25 cellular contexts compared by ENCODE assay signal in genomic region chr12:117292688-117293087, GRCh38.
DNase-seq lines count a peak whose midpoint lies in the region; ATAC-seq, FAIRE-seq and TF ChIP-seq lines count a peak whose summit lies in the region.
"Had no signal": no experiment of that assay in that cellular context is flagged by ENCODE, and none has a peak within 500 bp of the region (broad histone marks: within the 10 kb centered on the region; RNA-seq: fewer than 3 reads in every experiment).

No MANE protein-coding gene starts in this region.

- H3K9me3 ChIP-seq in K562 (replicated peaks; ENCODE audit: control insufficient read depth, insufficient read depth, low read depth, low read length) (no peaks in the 10 kb centered on the region), colonic mucosa (no peaks in the 10 kb centered on the region)
- H3K9me3 ChIP-seq: BE2C, BLaER1 had no signal

- no peak for TF ChIP-seq EP300 in K562 (IDR thresholded peaks at IDR 0.05; ENCODE audit: low read length)

- no peaks in the 10 kb centered on the region for H3K9me1 ChIP-seq in K562 (ENCODE audit: control insufficient read depth, insufficient read depth, low read length)

- H3K79me2 ChIP-seq in K562 (ENCODE audit: control insufficient read depth, insufficient read depth, low read length) = no peaks in the 10 kb centered on the region

- no peak for TF ChIP-seq POLR2A in K562 (conservative IDR thresholded peaks at IDR 0.05)

- H3K4me3 ChIP-seq in K562 (no peak overlapping the region), colonic mucosa (no peak overlapping the region)
- H3K4me3 ChIP-seq: BLaER1, GM12878 had no signal

- peak overlapping the region; percentile 44; the same call in 1 of the 2 replicates for H2AFZ ChIP-seq in K562 (ENCODE audit: low read depth, low read length)

- POLR2A ChIA-PET in K562 (lab: Yijun Ruan, JAX) = no interaction called here

- in situ Hi-C loops in K562 (cut with MboI) = no loop called here

- no peaks in the 10 kb centered on the region for H4K20me1 ChIP-seq in K562 (replicated peaks; ENCODE audit: control insufficient read depth, insufficient read depth, low read length)
- H4K20me1 ChIP-seq: BLaER1 had no signal

- no peak for FAIRE-seq in K562 (lab: Jason Lieb, UNC)
- FAIRE-seq: A204.1, GM12878, GM12892, GM18507 had no signal

- no peaks in the 10 kb centered on the region for H3K36me3 ChIP-seq in K562 (ENCODE audit: control insufficient read depth, insufficient read depth, low read length)
- no peaks in the 10 kb centered on the region for H3K36me3 ChIP-seq in colonic mucosa
- H3K36me3 ChIP-seq: BE2C, BLaER1 had no signal

- ATAC-seq in K562 = peak; percentile 56
- ATAC-seq in GM19328 (IDR thresholded peaks at IDR 0.05; ENCODE audit: unreplicated experiment) = no peak
- ATAC-seq: GM12878 had no signal

- H3K4me1 ChIP-seq in K562 (replicated peaks in 1 of 2; ENCODE audit: control insufficient read depth in 2 of 2, insufficient read depth in 2 of 2, low read length in 2 of 2) (no peaks in the 10 kb centered on the region; a peak in 1 of 5 replicates), colonic mucosa (no peaks in the 10 kb centered on the region)
- H3K4me1 ChIP-seq: BE2C, BLaER1 had no signal

- WGBS in K562 (ENCODE audit: insufficient coverage, low coverage, missing lambda C conversion rate) = 0% methylated on average over 3 of the region's 3 CpGs

- TF ChIP-seq CTCF in K562 (IDR thresholded peaks at IDR 0.05 in 2 of 3, conservative IDR thresholded peaks at IDR 0.05 in 1 of 3; ENCODE audit: insufficient read depth in 2 of 3, low read depth in 1 of 3, low read length in 3 of 3) (no peak), colonic mucosa (IDR thresholded peaks at IDR 0.05) (no peak)

- TF ChIP-seq RAD21 in K562 (CRISPR knock-in tag; conservative IDR thresholded peaks at IDR 0.05 in 1 of 2, IDR thresholded peaks at IDR 0.05 in 1 of 2) = no peak

- H3K4me2 ChIP-seq in K562 (ENCODE audit: insufficient read depth, low read length) = peak overlapping the region; percentile 1; the same call in 1 of the 2 replicates
- H3K4me2 ChIP-seq: BLaER1 had no signal

- DNase-seq in K562 (ENCODE audit: extremely low read depth in 1 of 4, low spot score in 3 of 4) = no peak
- DNase-seq in mesenteric fat pad (ENCODE audit: low spot score) = peak; percentile 28
- no peak for DNase-seq in colonic mucosa
- DNase-seq in NCI-H82 treated with DMSO at 0.1 percent for 48 hours (lab: John Stamatoyannopoulos, UW; ENCODE audit: unreplicated experiment) = no peak
- DNase-seq: 8988T; ACHN; BE2C; C1 segment of cervical spinal cord; CD4-positive, alpha-beta memory T cell; CD4-positive, CD25-positive, alpha-beta regulatory T cell; CD8-positive, alpha-beta memory T cell; COR-L47; DMS 273 treated with DMSO at 0.1 percent for 48 hours; DMS153; DMS53; DMS79; DND-41; EL; GDM1 had no signal

- CTCF ChIA-PET in K562 (lab: Yijun Ruan, JAX; ENCODE audit: low intra/inter-chr PET ratio) = no interaction called here

- H3K27me3 ChIP-seq in K562 (ENCODE audit: control insufficient read depth in 2 of 2, insufficient read depth in 2 of 2, low read length in 2 of 2) = peaks cover 0 to 25% of the 10 kb centered on the region in 2 experiments; a peak in 2 of 5 replicates
- H3K27me3 ChIP-seq in colonic mucosa = no peaks in the 10 kb centered on the region
- H3K27me3 ChIP-seq: BLaER1 had no signal

- intact Hi-C loops in K562 (cut with micrococcal nuclease) = no loop called here
- intact Hi-C loops in colonic mucosa (cut with DNase I) = no loop called here

- no peak overlapping the region for H3K9ac ChIP-seq in K562 (ENCODE audit: insufficient read depth in 1 of 2, low read depth in 2 of 2, low read length in 2 of 2)
- no peak overlapping the region for H3K9ac ChIP-seq in colonic mucosa (ENCODE audit: low read depth in 2 of 2, low read length in 2 of 2)
- H3K9ac ChIP-seq: BLaER1 had no signal

- H3K27ac ChIP-seq in K562 (ENCODE audit: extremely low read depth, low read depth, low read length) = no peak overlapping the region
- H3K27ac ChIP-seq in colonic mucosa = no peak overlapping the region
- H3K27ac ChIP-seq: BLaER1 had no signal

- BruUV-seq in K562 (replicated peaks; lab: Mats Ljungman, UMichigan) = no TSS peak

TF ChIP-seq in K562, 482 proteins besides CTCF, POLR2A, EP300 and RAD21:
- TF ChIP-seq CXXC5 (CRISPR knock-in tag; IDR thresholded peaks at IDR 0.05) (no peak), RFX1 (IDR thresholded peaks at IDR 0.05) (no peak), ZNF384 (IDR thresholded peaks at IDR 0.05; ENCODE audit: low read depth, low read length) (no peak), SMAD1 (IDR thresholded peaks at IDR 0.05; ENCODE audit: low read depth, low read length, partially characterized antibody) (no peak), L3MBTL2 (IDR thresholded peaks at IDR 0.05) (no peak), ATF7 (IDR thresholded peaks at IDR 0.05) (no peak), RFX7 (CRISPR knock-in tag; IDR thresholded peaks at IDR 0.05) (no peak), E2F3 (CRISPR knock-in tag; IDR thresholded peaks at IDR 0.05) (no peak), RB1 (IDR thresholded peaks at IDR 0.05; ENCODE audit: low read depth) (no peak), MLLT1 (IDR thresholded peaks at IDR 0.05) (peak in 1 of 2 experiments; percentile 73; a peak in 2 of 4 replicates), ZKSCAN1 (IDR thresholded peaks at IDR 0.05; ENCODE audit: low read depth, low read length) (no peak), ZNF780A (CRISPR knock-in tag; IDR thresholded peaks at IDR 0.05) (no peak), ZBTB17 (CRISPR knock-in tag; IDR thresholded peaks at IDR 0.05) (peak; percentile 74; the same call in 1 of the 2 replicates), TBP (optimal IDR thresholded peaks at IDR 0.05; ENCODE audit: low read depth, low read length) (no peak), ARHGAP35 (IDR thresholded peaks at IDR 0.05; ENCODE audit: partially characterized antibody) (no peak), BRD9 (IDR thresholded peaks at IDR 0.05; ENCODE audit: low read depth, partially characterized antibody) (no peak)
- TF ChIP-seq, protein P1, sequence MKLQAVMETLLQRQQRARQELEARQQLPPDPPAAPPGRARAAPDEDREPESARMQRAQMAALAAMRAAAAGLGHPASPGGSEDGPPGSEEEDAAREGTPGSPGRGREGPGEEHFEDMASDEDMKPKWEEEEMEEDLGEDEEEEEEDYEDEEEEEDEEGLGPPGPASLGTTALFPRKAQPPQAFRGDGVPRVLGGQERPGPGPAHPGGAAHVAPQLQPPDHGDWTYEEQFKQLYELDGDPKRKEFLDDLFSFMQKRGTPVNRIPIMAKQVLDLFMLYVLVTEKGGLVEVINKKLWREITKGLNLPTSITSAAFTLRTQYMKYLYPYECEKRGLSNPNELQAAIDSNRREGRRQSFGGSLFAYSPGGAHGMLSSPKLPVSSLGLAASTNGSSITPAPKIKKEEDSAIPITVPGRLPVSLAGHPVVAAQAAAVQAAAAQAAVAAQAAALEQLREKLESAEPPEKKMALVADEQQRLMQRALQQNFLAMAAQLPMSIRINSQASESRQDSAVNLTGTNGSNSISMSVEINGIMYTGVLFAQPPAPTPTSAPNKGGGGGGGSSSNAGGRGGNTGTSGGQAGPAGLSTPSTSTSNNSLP (IDR thresholded peaks at IDR 0.05; ENCODE audit: borderline replicate concordance, low read depth, low read length) = no peak
TF ChIP-seq in K562: peak in this region for 2.
